24 cellular contexts compared by ENCODE assay signal in genomic region chr14:79411403-79412174, GRCh38.
DNase-seq lines count a peak whose midpoint lies in the region; ATAC-seq, FAIRE-seq and TF ChIP-seq lines count a peak whose summit lies in the region.
"Had no signal": no experiment of that assay in that cellular context is flagged by ENCODE, and none has a peak within 500 bp of the region (broad histone marks: within the 10 kb centered on the region; RNA-seq: fewer than 3 reads in every experiment).

No MANE protein-coding gene starts in this region.

- H3K27me3 ChIP-seq in bronchial epithelial cell (ENCODE audit: control insufficient read depth, insufficient read depth, low read length) (no peaks in the 10 kb centered on the region), keratinocyte (ENCODE audit: control insufficient read depth, extremely low read depth, insufficient read depth, low read length) (no peaks in the 10 kb centered on the region), Peyer's patch (no peaks in the 10 kb centered on the region)
- H3K27me3 ChIP-seq: BLaER1 treated with 17β-estradiol and CSF1 and Interleukin-3, amounts not matched to agents 10 nM and 100 nM had no signal

- DNase-seq in COLO829 (ENCODE audit: low spot score) (peak; percentile 52), LHCN-M2 (ENCODE audit: low read depth) (peak; percentile 2), bronchial epithelial cell (ENCODE audit: low read depth) (peak; percentile 71), keratinocyte (ENCODE audit: low read depth, low spot score) (peak; percentile 5), Peyer's patch (no peak)
- no peak for DNase-seq in stimulated activated CD4-positive, alpha-beta T cell treated with anti-CD3 and anti-CD28 coated beads, Interleukin-2, amount 100 ng/mL, for 48 hours
- DNase-seq: CD8-positive, alpha-beta memory T cell; DND-41; GF-D8; GM23248; Karpas-422; MM.1S; NCI-H1092 treated with DMSO at 0.1 percent for 48 hours; NCI-H146; NCI-H2081; NCI-H2171 treated with DMSO at 0.1 percent for 48 hours; NCI-H446 treated with DMSO at 0.1 percent for 48 hours; NCI-H748 treated with DMSO at 0.1 percent for 48 hours had no signal

- H4K20me1 ChIP-seq in keratinocyte (ENCODE audit: control insufficient read depth, extremely low read depth, insufficient read depth, low read length), result no peaks in the 10 kb centered on the region
- H4K20me1 ChIP-seq: BLaER1 treated with 17β-estradiol and CSF1 and Interleukin-3, amounts not matched to agents 10 nM and 100 nM had no signal

- H3K79me2 ChIP-seq in keratinocyte (ENCODE audit: control insufficient read depth, insufficient read depth, low read length), result no peaks in the 10 kb centered on the region

- TF ChIP-seq POLR2A in Peyer's patch (IDR thresholded peaks at IDR 0.05), result no peak

- H3K9me1 ChIP-seq in keratinocyte (ENCODE audit: control insufficient read depth, extremely low read depth, insufficient read depth, low read length), result no peaks in the 10 kb centered on the region

- H3K36me3 ChIP-seq in bronchial epithelial cell (ENCODE audit: control insufficient read depth, insufficient read depth, low read length) (no peaks in the 10 kb centered on the region), keratinocyte (ENCODE audit: control insufficient read depth in 2 of 2, extremely low read depth in 1 of 2, insufficient read depth in 2 of 2, low read length in 2 of 2) (no peaks in the 10 kb centered on the region), Peyer's patch (no peaks in the 10 kb centered on the region)
- H3K36me3 ChIP-seq: BLaER1 treated with 17β-estradiol and CSF1 and Interleukin-3, amounts not matched to agents 10 nM and 100 nM; HAP-1 had no signal

- H3K27ac ChIP-seq in keratinocyte (ENCODE audit: control insufficient read depth, insufficient read depth, low read length) (no peak overlapping the region), Peyer's patch (no peak overlapping the region)
- H3K27ac ChIP-seq: BLaER1 treated with 17β-estradiol and CSF1 and Interleukin-3, amounts not matched to agents 10 nM and 100 nM; GM23248; HL-60; RWPE1 had no signal

- H2AFZ ChIP-seq in keratinocyte (ENCODE audit: control insufficient read depth, low read length), result peak overlapping the region; percentile 38
- H2AFZ ChIP-seq: GM23248 had no signal

- no peak for FAIRE-seq in bronchial epithelial cell (lab: Jason Lieb, UNC)
- peak; percentile 60 for FAIRE-seq in keratinocyte (lab: Jason Lieb, UNC)
- FAIRE-seq: HTR-8/SVneo had no signal

- peak overlapping the region; percentile 11 for H3K4me2 ChIP-seq in keratinocyte (ENCODE audit: control insufficient read depth, extremely low read depth, insufficient read depth, low read depth, low read length)
- H3K4me2 ChIP-seq: BLaER1 treated with 17β-estradiol and CSF1 and Interleukin-3, amounts not matched to agents 10 nM and 100 nM had no signal

- no peak for ATAC-seq in GM21360 (IDR thresholded peaks at IDR 0.05; ENCODE audit: unreplicated experiment)

- dilution Hi-C loops in keratinocyte (cut with MboI; ENCODE audit: extremely low pct_ligation_motif_present, low sequenced_read_pairs), result no loop called here

- H3K4me1 ChIP-seq in keratinocyte (ENCODE audit: control insufficient read depth, extremely low read depth, insufficient read depth, low read length), result peaks cover 15% of the 10 kb centered on the region
- H3K4me1 ChIP-seq in Peyer's patch, result no peaks in the 10 kb centered on the region
- H3K4me1 ChIP-seq: BLaER1 treated with 17β-estradiol and CSF1 and Interleukin-3, amounts not matched to agents 10 nM and 100 nM; HAP-1 had no signal

- TF ChIP-seq CTCF in bronchial epithelial cell (IDR thresholded peaks at IDR 0.05; ENCODE audit: insufficient read depth, low read length, severe bottlenecking) (no peak), keratinocyte (optimal IDR thresholded peaks at IDR 0.05 in 1 of 3, IDR thresholded peaks at IDR 0.05 in 1 of 3, conservative IDR thresholded peaks at IDR 0.05 in 1 of 3; ENCODE audit: extremely low read depth in 1 of 3, insufficient read depth in 2 of 3, low read length in 3 of 3) (no peak), Peyer's patch (IDR thresholded peaks at IDR 0.05) (no peak)

- H3K9ac ChIP-seq in keratinocyte (ENCODE audit: control insufficient read depth, extremely low read depth, insufficient read depth, low read length), result no peak overlapping the region
- H3K9ac ChIP-seq: BLaER1 treated with 17β-estradiol and CSF1 and Interleukin-3, amounts not matched to agents 10 nM and 100 nM; GM23248 had no signal

- H3K9me3 ChIP-seq in keratinocyte (ENCODE audit: control insufficient read depth, low read depth, low read length) (no peaks in the 10 kb centered on the region), Peyer's patch (no peaks in the 10 kb centered on the region)
- H3K9me3 ChIP-seq: BLaER1 treated with 17β-estradiol and CSF1 and Interleukin-3, amounts not matched to agents 10 nM and 100 nM; HAP-1 had no signal

- H3K4me3 ChIP-seq in bronchial epithelial cell (ENCODE audit: low read depth, low read length), result no peak overlapping the region
- H3K4me3 ChIP-seq in keratinocyte (ENCODE audit: control insufficient read depth in 2 of 3, extremely low read depth in 1 of 3, insufficient read depth in 2 of 3, low read depth in 1 of 3, low read length in 3 of 3), result no peak overlapping the region
- H3K4me3 ChIP-seq in Peyer's patch, result no peak overlapping the region
- H3K4me3 ChIP-seq: BLaER1 treated with 17β-estradiol and CSF1 and Interleukin-3, amounts not matched to agents 10 nM and 100 nM; GM23248; HAP-1 had no signal

Comparison
In these comparisons a context has a peak if more than half of its experiments do, and no peak if none do; other contexts are left out.
1. DNase-seq: peak in COLO829 (single experiment), LHCN-M2 (single experiment), bronchial epithelial cell (single experiment) and keratinocyte (single experiment); none in Peyer's patch (0 of 3) and stimulated activated CD4-positive, alpha-beta T cell treated with anti-CD3 and anti-CD28 coated beads, Interleukin-2, amount 100 ng/mL, for 48 hours (0 of 2).